ENCODE assay signal across 28 cellular contexts in genomic region chr13:48246097-48246496, GRCh38. TPM values are rescaled to one million over a fixed set of nuclear protein-coding genes. Genes with fewer than 3 reads are reported as not detected.
DNase-seq lines count a peak whose midpoint lies in the region; ATAC-seq and TF ChIP-seq lines count a peak whose summit lies in the region.
"Had no signal": no experiment of that assay in that cellular context is flagged by ENCODE, and none has a peak within 500 bp of the region (broad histone marks: within the 10 kb centered on the region; RNA-seq: fewer than 3 reads in every experiment).

No MANE protein-coding gene starts in this region.

- no peak for TF ChIP-seq CTCF in WERI-Rb-1 (IDR thresholded peaks at IDR 0.05; ENCODE audit: low read depth, low read length)

- no peak overlapping the region for H3K4me3 Mint-ChIP-seq in activated CD4-positive, alpha-beta T cell treated with anti-CD3 and anti-CD28 coated beads for 36 hours
- H3K4me3 Mint-ChIP-seq in CD4-positive, CD25-positive, alpha-beta regulatory T cell: peak overlapping the region in 3 of 4 donors; percentile 4 to 15 (median 12)
- no peak overlapping the region for H3K4me3 Mint-ChIP-seq in activated naive CD8-positive, alpha-beta T cell treated with anti-CD3 and anti-CD28 coated beads, Interleukin-2, amount 50 U/mL, for 24 hours
- H3K4me3 Mint-ChIP-seq: nephron progenitor cell; stimulated activated effector memory CD8-positive, alpha-beta T cell treated with anti-CD3 and anti-CD28 coated beads, Interleukin-12 subunit alpha, Interleukin-12 subunit beta, amount 100 ng/mL, for 72 hours had no signal

- CTCF ChIA-PET in activated CD4-positive, alpha-beta T cell treated with anti-CD3 and anti-CD28 coated beads for 36 hours (lab: Charles Lee): no interaction called here

- H3K9me3 Mint-ChIP-seq in activated CD4-positive, alpha-beta T cell treated with anti-CD3 and anti-CD28 coated beads for 36 hours (ENCODE audit: low read depth): no peaks in the 10 kb centered on the region
- no peaks in the 10 kb centered on the region for H3K9me3 Mint-ChIP-seq in CD4-positive, CD25-positive, alpha-beta regulatory T cell
- H3K9me3 Mint-ChIP-seq in activated naive CD8-positive, alpha-beta T cell treated with anti-CD3 and anti-CD28 coated beads, Interleukin-2, amount 50 U/mL, for 24 hours: no peaks in the 10 kb centered on the region
- H3K9me3 Mint-ChIP-seq: nephron progenitor cell; stimulated activated effector memory CD8-positive, alpha-beta T cell treated with anti-CD3 and anti-CD28 coated beads, Interleukin-12 subunit alpha, Interleukin-12 subunit beta, amount 100 ng/mL, for 72 hours had no signal

- no peaks in the 10 kb centered on the region for H3K27me3 ChIP-seq in CD4-positive, CD25-positive, alpha-beta regulatory T cell (ENCODE audit: control insufficient read depth, insufficient read depth, low read length)
- H3K27me3 ChIP-seq in WERI-Rb-1 (ENCODE audit: insufficient read depth, low read depth, severe bottlenecking): no peaks in the 10 kb centered on the region
- H3K27me3 ChIP-seq: BLaER1 treated with 17β-estradiol and CSF1 and Interleukin-3, amounts not matched to agents 10 nM and 100 nM; MG63 had no signal

- DNase-seq in activated CD4-positive, alpha-beta T cell treated with anti-CD3 and anti-CD28 coated beads for 36 hours: no peak
- no peak for DNase-seq in activated CD4-positive, alpha-beta T cell treated with anti-CD3 and anti-CD28 coated beads, Interleukin-2, amount 50 U/mL, for 1 hour
- no peak for DNase-seq in CD4-positive, CD25-positive, alpha-beta regulatory T cell
- DNase-seq in activated naive CD8-positive, alpha-beta T cell treated with anti-CD3 and anti-CD28 coated beads, Interleukin-2, amount 50 U/mL, for 24 hours: no peak
- DNase-seq in medulla oblongata (ENCODE audit: extremely low spot score) (peak; percentile 20), WERI-Rb-1 (no peak)
- DNase-seq: activated CD4-positive, CD25-positive, alpha-beta regulatory T cell treated with anti-CD3 and anti-CD28 coated beads, Interleukin-2, amount 50 U/mL, for 72 hours; activated CD8-positive, alpha-beta memory T cell treated with anti-CD3 and anti-CD28 coated beads for 24 hours; DND-41; effector CD4-positive, alpha-beta T cell; GF-D8; glutamatergic neuron; HCEC 1CT; islet precursor cell; MG63; NCI-H1105 treated with DMSO at 0.1 percent for 48 hours; NCI-H1930; NCI-H524 treated with DMSO at 0.1 percent for 48 hours; nephron progenitor cell; NK-92 treated with Interleukin-12 subunit alpha and Interleukin-12 subunit beta, amount 100 ng/mL, for 24 hours had no signal

- no peak for ATAC-seq in activated CD4-positive, alpha-beta T cell treated with anti-CD3 and anti-CD28 coated beads for 36 hours
- ATAC-seq in CD4-positive, CD25-positive, alpha-beta regulatory T cell (ENCODE audit: low read depth in 2 of 2): no peak
- no peak for ATAC-seq in activated naive CD8-positive, alpha-beta T cell treated with anti-CD3 and anti-CD28 coated beads, Interleukin-2, amount 50 U/mL, for 24 hours
- ATAC-seq in GM21390 (IDR thresholded peaks at IDR 0.05; ENCODE audit: unreplicated experiment) (no peak), HG02885 (IDR thresholded peaks at IDR 0.05; ENCODE audit: poor library complexity, unreplicated experiment) (no peak)
- ATAC-seq: stimulated activated effector memory CD8-positive, alpha-beta T cell treated with anti-CD3 and anti-CD28 coated beads, Interleukin-12 subunit alpha, Interleukin-12 subunit beta, amount 100 ng/mL, for 72 hours had no signal

- H3K36me3 Mint-ChIP-seq in activated CD4-positive, alpha-beta T cell treated with anti-CD3 and anti-CD28 coated beads for 36 hours (ENCODE audit: low read depth): peaks cover 11% of the 10 kb centered on the region
- peaks cover 20% of the 10 kb centered on the region for H3K36me3 Mint-ChIP-seq in CD4-positive, CD25-positive, alpha-beta regulatory T cell
- H3K36me3 Mint-ChIP-seq in activated naive CD8-positive, alpha-beta T cell treated with anti-CD3 and anti-CD28 coated beads, Interleukin-2, amount 50 U/mL, for 24 hours (ENCODE audit: low read depth): peaks cover 9% of the 10 kb centered on the region

- H3K36me3 ChIP-seq in CD4-positive, CD25-positive, alpha-beta regulatory T cell (ENCODE audit: control insufficient read depth, insufficient read depth, low read length): peaks cover 26% of the 10 kb centered on the region
- H3K36me3 ChIP-seq in WERI-Rb-1: no peaks in the 10 kb centered on the region
- H3K36me3 ChIP-seq: MG63 had no signal

- peaks cover 58% of the 10 kb centered on the region for H3K4me1 ChIP-seq in CD4-positive, CD25-positive, alpha-beta regulatory T cell (ENCODE audit: control insufficient read depth, insufficient read depth, low read length, poor library complexity, severe bottlenecking)

- no peaks in the 10 kb centered on the region for H3K9me3 ChIP-seq in CD4-positive, CD25-positive, alpha-beta regulatory T cell (ENCODE audit: control insufficient read depth in 2 of 2, low read length in 2 of 2)
- no peaks in the 10 kb centered on the region for H3K9me3 ChIP-seq in WERI-Rb-1 (ENCODE audit: severe bottlenecking)
- H3K9me3 ChIP-seq: MG63 had no signal

- H3K27ac ChIP-seq in CD4-positive, CD25-positive, alpha-beta regulatory T cell (ENCODE audit: insufficient read depth, low read length, poor library complexity, severe bottlenecking): no peak overlapping the region
- no peak overlapping the region for H3K27ac ChIP-seq in WERI-Rb-1
- H3K27ac ChIP-seq: 22Rv1; BLaER1 treated with 17β-estradiol and CSF1 and Interleukin-3, amounts not matched to agents 10 nM and 100 nM; epithelial cell of prostate; KMS-11; SK-N-MC had no signal

- no peak overlapping the region for H3K4me3 ChIP-seq in CD4-positive, CD25-positive, alpha-beta regulatory T cell (ENCODE audit: low read depth, low read length)
- H3K4me3 ChIP-seq in WERI-Rb-1 (ENCODE audit: low read depth, low read length): no peak overlapping the region
- H3K4me3 ChIP-seq: BLaER1 treated with 17β-estradiol and CSF1 and Interleukin-3, amounts not matched to agents 10 nM and 100 nM; MG63; SK-N-MC had no signal

- intact Hi-C loops in activated CD4-positive, alpha-beta T cell treated with anti-CD3 and anti-CD28 coated beads for 36 hours (cut with DNase I, micrococcal nuclease): loop anchor here in 1 of 2 experiments (1.0 kb wide), 1 partner anchor 8 kb away; no protein-coding TSS in a partner anchor

- POLR2A ChIA-PET in activated CD4-positive, alpha-beta T cell treated with anti-CD3 and anti-CD28 coated beads for 36 hours (lab: Charles Lee): no interaction called here

- peaks cover 62% of the 10 kb centered on the region for H3K4me1 Mint-ChIP-seq in activated CD4-positive, alpha-beta T cell treated with anti-CD3 and anti-CD28 coated beads for 36 hours
- peaks cover 40 to 83% (median 55%) of the 10 kb centered on the region in 4 donors for H3K4me1 Mint-ChIP-seq in CD4-positive, CD25-positive, alpha-beta regulatory T cell
- H3K4me1 Mint-ChIP-seq in activated naive CD8-positive, alpha-beta T cell treated with anti-CD3 and anti-CD28 coated beads, Interleukin-2, amount 50 U/mL, for 24 hours: peaks cover 70% of the 10 kb centered on the region
- H3K4me1 Mint-ChIP-seq: nephron progenitor cell had no signal

- H3K27ac Mint-ChIP-seq in activated CD4-positive, alpha-beta T cell treated with anti-CD3 and anti-CD28 coated beads for 36 hours: peak overlapping the region; percentile 37
- H3K27ac Mint-ChIP-seq in CD4-positive, CD25-positive, alpha-beta regulatory T cell: peak overlapping the region; percentile 22 to 52 (median 37)
- peak overlapping the region; percentile 42 for H3K27ac Mint-ChIP-seq in activated naive CD8-positive, alpha-beta T cell treated with anti-CD3 and anti-CD28 coated beads, Interleukin-2, amount 50 U/mL, for 24 hours
- H3K27ac Mint-ChIP-seq: nephron progenitor cell; stimulated activated effector memory CD8-positive, alpha-beta T cell treated with anti-CD3 and anti-CD28 coated beads, Interleukin-12 subunit alpha, Interleukin-12 subunit beta, amount 100 ng/mL, for 72 hours had no signal

- no peaks in the 10 kb centered on the region for H3K27me3 Mint-ChIP-seq in activated CD4-positive, alpha-beta T cell treated with anti-CD3 and anti-CD28 coated beads for 36 hours
- no peaks in the 10 kb centered on the region for H3K27me3 Mint-ChIP-seq in CD4-positive, CD25-positive, alpha-beta regulatory T cell
- H3K27me3 Mint-ChIP-seq in activated naive CD8-positive, alpha-beta T cell treated with anti-CD3 and anti-CD28 coated beads, Interleukin-2, amount 50 U/mL, for 24 hours: no peaks in the 10 kb centered on the region

RNA-seq across cellular contexts. Expression of gene ITM2B, which starts 13.1 kb away (rescaled TPM):
- total RNA-seq in activated CD4-positive, alpha-beta T cell treated with anti-CD3 and anti-CD28 coated beads for 36 hours: 10 to 100 TPM; 67.0 to 96.5 TPM
- 324 TPM for total RNA-seq in CD4-positive, CD25-positive, alpha-beta regulatory T cell
- 1,000 to 10,000 TPM; 1,031 to 1,148 (median 1,078) TPM for polyA plus RNA-seq in CD4-positive, CD25-positive, alpha-beta regulatory T cell

RNA-seq across cellular contexts. Expression of gene RB1, which starts 57.5 kb away (rescaled TPM):
- 10 to 100 TPM; 26.9 to 32.8 TPM for total RNA-seq in activated CD4-positive, alpha-beta T cell treated with anti-CD3 and anti-CD28 coated beads for 36 hours
- 23.1 TPM for total RNA-seq in CD4-positive, CD25-positive, alpha-beta regulatory T cell
- polyA plus RNA-seq in CD4-positive, CD25-positive, alpha-beta regulatory T cell: 10 to 100 TPM; 18.8 to 24.6 (median 22.9) TPM

Comparison
In these comparisons a context has a peak if more than half of its experiments do, and no peak if none do; other contexts are left out.
1. H3K4me3 Mint-ChIP-seq: peak in CD4-positive, CD25-positive, alpha-beta regulatory T cell (3 of 4); none in activated CD4-positive, alpha-beta T cell treated with anti-CD3 and anti-CD28 coated beads for 36 hours (single experiment) and activated naive CD8-positive, alpha-beta T cell treated with anti-CD3 and anti-CD28 coated beads, Interleukin-2, amount 50 U/mL, for 24 hours (single experiment).
2. Peak in every context shown above with its lines, with median percentiles within 50 percentile points of each other: H3K27ac Mint-ChIP-seq.